Comparison of ENCODE assay signal across 5 cellular contexts in the genomic region with DNA sequence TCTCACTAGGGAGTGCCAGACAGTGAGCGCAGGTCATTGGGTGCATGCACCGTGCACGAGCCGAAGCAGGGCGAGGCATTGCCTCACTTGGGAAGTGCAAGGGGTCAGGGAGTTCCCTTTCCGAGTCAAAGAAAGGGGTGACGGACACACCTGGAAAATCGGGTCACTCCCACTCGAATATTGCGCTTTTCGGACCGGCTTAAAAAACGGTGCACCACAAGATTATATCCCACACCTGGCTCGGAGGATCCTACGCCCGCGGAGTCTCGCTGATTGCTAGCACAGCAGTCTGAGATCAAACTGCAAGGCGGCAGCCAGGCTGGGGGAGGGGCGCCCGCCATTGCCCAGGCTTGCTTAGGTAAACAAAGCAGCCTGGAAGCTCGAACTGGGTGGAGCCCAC. TPM values are rescaled to one million over a fixed set of nuclear protein-coding genes. Genes with fewer than 3 reads are reported as not detected.
"Had no signal": no experiment of that assay in that cellular context is flagged by ENCODE, and none has a peak within 500 bp of the region (broad histone marks: within the 10 kb centered on the region; RNA-seq: fewer than 3 reads in every experiment).

No MANE protein-coding gene starts in this region.

RNA-seq across cellular contexts. Expression of a gene that starts 43.7 kb away (rescaled TPM):
- total RNA-seq: activated CD4-positive, alpha-beta memory T cell treated with anti-CD3 and anti-CD28 coated beads, Interleukin-2, amount 10 ng/mL, durations not matched to agents 7 days and 5 days; activated CD4-positive, alpha-beta T cell treated with anti-CD3 and anti-CD28 coated beads, Interleukin-2, amount 10 ng/mL, durations not matched to agents 24 days and 14 days; activated naive CD4-positive, alpha-beta T cell treated with anti-CD3 and anti-CD28 coated beads for 36 hours; activated naive CD8-positive, alpha-beta T cell treated with anti-CD3 and anti-CD28 coated beads, Interleukin-2, amount 10 ng/mL, durations not matched to agents 7 days and 5 days; T-helper 2 cell treated with Interferon-gamma antibody and Interleukin-4, amounts not matched to agents 100 ng/mL and 5 ng/mL, for 36 hours had no signal
